ENCODE assay signal across 1 cellular context in genomic region chr5:83450183-83450839, GRCh38.
TF ChIP-seq lines count a peak whose summit lies in the region.

No MANE protein-coding gene starts in this region.

TF ChIP-seq in K562, 482 proteins besides CTCF, POLR2A, EP300 and RAD21:
- TF ChIP-seq PRDM10 (IDR thresholded peaks at IDR 0.05; ENCODE audit: partially characterized antibody) (peak; percentile 22), PHB (CRISPR knock-in tag; IDR thresholded peaks at IDR 0.05) (no peak), CHD2 (IDR thresholded peaks at IDR 0.05; ENCODE audit: low read depth, low read length) (no peak), ZSCAN29 (IDR thresholded peaks at IDR 0.05) (no peak), PKNOX1 (IDR thresholded peaks at IDR 0.05) (peak; percentile 31; the same call in 1 of the 2 replicates), ZC3H4 (CRISPR knock-in tag; IDR thresholded peaks at IDR 0.05; ENCODE audit: borderline replicate concordance) (no peak), TCF3 (CRISPR knock-in tag; IDR thresholded peaks at IDR 0.05) (no peak), ZNF79 (CRISPR knock-in tag; IDR thresholded peaks at IDR 0.05; ENCODE audit: low read depth) (no peak)
